ENCODE assay signal across 9 cellular contexts in the genomic region with DNA sequence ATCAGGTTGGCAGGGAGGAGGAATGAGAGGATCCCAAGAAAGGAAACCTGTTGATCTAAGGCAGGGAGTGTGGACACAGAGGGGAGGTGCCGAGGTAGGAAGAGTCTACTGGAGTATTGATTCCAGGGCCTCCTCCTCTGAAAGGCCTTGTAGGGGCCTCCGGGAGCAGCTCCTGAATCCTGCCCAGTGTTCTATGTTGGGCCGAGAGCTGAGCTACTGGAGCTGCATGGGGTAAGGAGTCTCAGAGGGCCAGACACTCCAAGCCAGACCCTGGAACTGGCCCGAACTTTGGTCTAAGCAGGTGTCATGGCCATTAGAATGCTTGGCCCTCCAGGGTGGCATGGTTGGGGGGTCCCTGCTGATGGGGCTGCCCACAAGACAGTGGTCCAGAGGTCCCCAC.
"Had no signal": no experiment of that assay in that cellular context is flagged by ENCODE, and none has a peak within 500 bp of the region (broad histone marks: within the 10 kb centered on the region; RNA-seq: fewer than 3 reads in every experiment).

No MANE protein-coding gene starts in this region.

- H3K4me3 ChIP-seq: transverse colon had no signal

- H3K4me1 ChIP-seq: transverse colon had no signal

- H3K4me3 Mint-ChIP-seq: stimulated activated effector memory CD8-positive, alpha-beta T cell treated with anti-CD3 and anti-CD28 coated beads, Interleukin-12 subunit alpha, Interleukin-12 subunit beta, amount 100 ng/mL, for 72 hours; T-helper 2 cell treated with Interferon-gamma antibody and Interleukin-4, amounts not matched to agents 5 μg/mL and 100 μg/mL, for 36 hours had no signal

- H3K9me3 Mint-ChIP-seq: stimulated activated effector memory CD8-positive, alpha-beta T cell treated with anti-CD3 and anti-CD28 coated beads, Interleukin-12 subunit alpha, Interleukin-12 subunit beta, amount 100 ng/mL, for 72 hours; T-helper 2 cell treated with Interferon-gamma antibody and Interleukin-4, amounts not matched to agents 5 μg/mL and 100 μg/mL, for 36 hours had no signal

- H3K9me3 ChIP-seq: neutrophil, transverse colon had no signal

- H3K36me3 Mint-ChIP-seq: stimulated activated effector memory CD8-positive, alpha-beta T cell treated with anti-CD3 and anti-CD28 coated beads, Interleukin-12 subunit alpha, Interleukin-12 subunit beta, amount 100 ng/mL, for 72 hours had no signal

- H3K36me3 ChIP-seq: neutrophil, transverse colon had no signal

- H3K27ac ChIP-seq: neutrophil, transverse colon had no signal

- DNase-seq: activated gamma-delta T cell treated with Interleukin-2 at 50 U/mL for 16 hours, hypothalamus, right cardiac atrium, SIG-M5, transverse colon had no signal

- H3K27ac Mint-ChIP-seq: stimulated activated effector memory CD8-positive, alpha-beta T cell treated with anti-CD3 and anti-CD28 coated beads, Interleukin-12 subunit alpha, Interleukin-12 subunit beta, amount 100 ng/mL, for 72 hours; T-helper 2 cell treated with Interferon-gamma antibody and Interleukin-4, amounts not matched to agents 5 μg/mL and 100 μg/mL, for 36 hours had no signal

- H3K27me3 ChIP-seq: neutrophil, transverse colon had no signal

- ATAC-seq: esophagus mucosa; right cardiac atrium; stimulated activated effector memory CD8-positive, alpha-beta T cell treated with anti-CD3 and anti-CD28 coated beads, Interleukin-12 subunit alpha, Interleukin-12 subunit beta, amount 100 ng/mL, for 72 hours had no signal
